Comparison of ENCODE assay signal across 11 cellular contexts in the genomic region with DNA sequence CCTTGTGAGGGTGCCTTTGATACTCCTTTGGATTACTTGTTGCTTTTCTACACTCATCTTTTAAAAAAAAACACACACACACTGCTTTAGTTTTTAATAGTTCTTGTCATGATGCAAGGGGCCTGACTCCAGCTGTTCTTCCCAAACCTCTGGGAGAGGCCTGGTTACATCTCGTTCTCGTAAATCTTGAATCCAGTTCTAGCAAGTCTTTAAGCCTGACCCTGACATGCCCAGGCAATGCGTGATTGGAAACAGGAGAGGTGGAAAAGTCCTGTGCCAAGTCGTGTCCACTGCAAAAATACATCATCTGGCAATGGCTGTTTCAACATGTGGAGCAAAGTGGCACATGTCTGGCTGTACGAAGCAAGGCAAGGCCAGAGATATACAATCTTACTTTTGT.
A peak's percentile ranks its signal among the peaks of the same experiment; 100 is the strongest.
DNase-seq lines count a peak whose midpoint lies in the region; ATAC-seq and TF ChIP-seq lines count a peak whose summit lies in the region.
"Had no signal": no experiment of that assay in that cellular context is flagged by ENCODE, and none has a peak within 500 bp of the region (broad histone marks: within the 10 kb centered on the region; RNA-seq: fewer than 3 reads in every experiment).

No MANE protein-coding gene starts in this region.

- intact Hi-C loops in aorta (cut with DNase I), result no loop called here

- no peaks in the 10 kb centered on the region for H4K20me1 ChIP-seq in osteoblast (ENCODE audit: insufficient read depth, low read length)

- H3K9me3 ChIP-seq in osteoblast (ENCODE audit: low read depth, low read length) (no peaks in the 10 kb centered on the region), aorta (ENCODE audit: control insufficient read depth, low read length) (no peaks in the 10 kb centered on the region)
- H3K9me3 ChIP-seq: ascending aorta had no signal

- no peak for TF ChIP-seq CTCF in foreskin fibroblast (IDR thresholded peaks at IDR 0.05; ENCODE audit: low read depth, low read length)
- no peak for TF ChIP-seq CTCF in osteoblast (IDR thresholded peaks at IDR 0.05; ENCODE audit: extremely low read depth, low read depth, low read length)

- POLR2A ChIA-PET in HEK293T (lab: Yijun Ruan, JAX), result no interaction called here

- CTCF ChIA-PET in HEK293T (lab: Yijun Ruan, JAX), result no interaction called here

- ATAC-seq in aorta (ENCODE audit: low FRiP score) (peak; percentile 51), GM18505 (IDR thresholded peaks at IDR 0.05; ENCODE audit: unreplicated experiment) (no peak)
- ATAC-seq in activated CD4-positive, CD25-positive, alpha-beta regulatory T cell treated with anti-CD3 and anti-CD28 coated beads, Interleukin-2, amount 50 U/mL, for 24 hours, result no peak

- H3K4me1 ChIP-seq in osteoblast (ENCODE audit: insufficient read depth, low read length) (peaks cover 7% of the 10 kb centered on the region), aorta (ENCODE audit: control insufficient read depth in 1 of 2, insufficient read depth in 2 of 2, low read length in 2 of 2) (no peaks in the 10 kb centered on the region)
- H3K4me1 ChIP-seq: ascending aorta had no signal

- TF ChIP-seq POLR2A in GM18505 (IDR thresholded peaks at IDR 0.05; ENCODE audit: borderline replicate concordance, extremely low read depth, insufficient read depth, insufficient read length), result no peak

- H3K27me3 ChIP-seq in osteoblast (ENCODE audit: insufficient read depth, low read length) (no peaks in the 10 kb centered on the region), aorta (ENCODE audit: control insufficient read depth in 1 of 2, insufficient read depth in 2 of 2, low read length in 1 of 2) (no peaks in the 10 kb centered on the region)
- H3K27me3 ChIP-seq: ascending aorta had no signal

- no peaks in the 10 kb centered on the region for H3K36me3 ChIP-seq in osteoblast (ENCODE audit: insufficient read depth, low read length)
- H3K36me3 ChIP-seq in aorta (ENCODE audit: control insufficient read depth in 1 of 2, insufficient read depth in 2 of 2, low read length in 1 of 2), result no peaks in the 10 kb centered on the region
- H3K36me3 ChIP-seq: ascending aorta had no signal

- peak; percentile 26 for DNase-seq in NCI-H345 (lab: John Stamatoyannopoulos, UW)
- no peak for DNase-seq in NCI-H345 treated with DMSO at 0.1 percent for 48 hours (lab: John Stamatoyannopoulos, UW; ENCODE audit: unreplicated experiment)
- DNase-seq in foreskin fibroblast, result peak; percentile 85 to 95
- DNase-seq in osteoblast (ENCODE audit: insufficient read length, low spot score, missing footprints), result no peak
- no peak for DNase-seq in aorta
- DNase-seq in HEK293T (ENCODE audit: extremely low spot score), result no peak
- DNase-seq: NCI-H2107, RPMI8226 had no signal

- no peak overlapping the region for H3K4me2 ChIP-seq in osteoblast (ENCODE audit: insufficient read depth, low read length)

- H2AFZ ChIP-seq in osteoblast (ENCODE audit: low read length), result peak overlapping the region; percentile 67

- 42 to 57% methylated on average over 5 of the region's 5 CpGs for WGBS in aorta, 2 donors

- H3K4me3 ChIP-seq in foreskin fibroblast (ENCODE audit: low read depth in 1 of 2, low read length in 2 of 2) (no peak overlapping the region), osteoblast (ENCODE audit: insufficient read depth, low read length) (no peak overlapping the region), aorta (ENCODE audit: low read length in 2 of 2) (no peak overlapping the region)
- H3K4me3 ChIP-seq: ascending aorta had no signal

- no peak overlapping the region for H3K27ac ChIP-seq in osteoblast (ENCODE audit: low read depth, low read length)
- no peak overlapping the region for H3K27ac ChIP-seq in aorta (ENCODE audit: low read depth in 1 of 2, low read length in 2 of 2)

- no peaks in the 10 kb centered on the region for H3K79me2 ChIP-seq in osteoblast (ENCODE audit: insufficient read depth, low read length)

TF ChIP-seq in HEK293T, 16 proteins besides CTCF, POLR2A, EP300 and RAD21:
- TF ChIP-seq SP1 (IDR thresholded peaks at IDR 0.05), result no peak
- TF ChIP-seq FOXM1 (IDR thresholded peaks at IDR 0.05; ENCODE audit: borderline replicate concordance), result no peak
- no peak for TF ChIP-seq BHLHE40 (IDR thresholded peaks at IDR 0.05; ENCODE audit: borderline replicate concordance)
- TF ChIP-seq SUZ12 (IDR thresholded peaks at IDR 0.05), result no peak
- no peak for TF ChIP-seq ZNF384 (IDR thresholded peaks at IDR 0.05)
- TF ChIP-seq, protein P1, sequence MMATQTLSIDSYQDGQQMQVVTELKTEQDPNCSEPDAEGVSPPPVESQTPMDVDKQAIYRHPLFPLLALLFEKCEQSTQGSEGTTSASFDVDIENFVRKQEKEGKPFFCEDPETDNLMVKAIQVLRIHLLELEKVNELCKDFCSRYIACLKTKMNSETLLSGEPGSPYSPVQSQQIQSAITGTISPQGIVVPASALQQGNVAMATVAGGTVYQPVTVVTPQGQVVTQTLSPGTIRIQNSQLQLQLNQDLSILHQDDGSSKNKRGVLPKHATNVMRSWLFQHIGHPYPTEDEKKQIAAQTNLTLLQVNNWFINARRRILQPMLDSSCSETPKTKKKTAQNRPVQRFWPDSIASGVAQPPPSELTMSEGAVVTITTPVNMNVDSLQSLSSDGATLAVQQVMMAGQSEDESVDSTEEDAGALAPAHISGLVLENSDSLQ (IDR thresholded peaks at IDR 0.05), result no peak
- no peak for TF ChIP-seq FOXA1 (IDR thresholded peaks at IDR 0.05)
- no peak for TF ChIP-seq ARNT (IDR thresholded peaks at IDR 0.05)
- no peak for TF ChIP-seq ELF4 (IDR thresholded peaks at IDR 0.05)
- TF ChIP-seq CTBP1 (IDR thresholded peaks at IDR 0.05; ENCODE audit: borderline replicate concordance), result no peak
- no peak for TF ChIP-seq L3MBTL2 (conservative IDR thresholded peaks at IDR 0.05)
- TF ChIP-seq NFRKB (IDR thresholded peaks at IDR 0.05), result no peak
TF ChIP-seq in HEK293T: peak in this region for 0.

Comparison
In these comparisons a context has a peak if more than half of its experiments do, and no peak if none do; other contexts are left out.
1. DNase-seq: peak in NCI-H345 (single experiment) and foreskin fibroblast (2 of 2); none in NCI-H345 treated with DMSO at 0.1 percent for 48 hours (single experiment), osteoblast (single experiment), aorta (0 of 2) and HEK293T (single experiment).